8 cellular contexts compared by ENCODE assay signal in the genomic region with DNA sequence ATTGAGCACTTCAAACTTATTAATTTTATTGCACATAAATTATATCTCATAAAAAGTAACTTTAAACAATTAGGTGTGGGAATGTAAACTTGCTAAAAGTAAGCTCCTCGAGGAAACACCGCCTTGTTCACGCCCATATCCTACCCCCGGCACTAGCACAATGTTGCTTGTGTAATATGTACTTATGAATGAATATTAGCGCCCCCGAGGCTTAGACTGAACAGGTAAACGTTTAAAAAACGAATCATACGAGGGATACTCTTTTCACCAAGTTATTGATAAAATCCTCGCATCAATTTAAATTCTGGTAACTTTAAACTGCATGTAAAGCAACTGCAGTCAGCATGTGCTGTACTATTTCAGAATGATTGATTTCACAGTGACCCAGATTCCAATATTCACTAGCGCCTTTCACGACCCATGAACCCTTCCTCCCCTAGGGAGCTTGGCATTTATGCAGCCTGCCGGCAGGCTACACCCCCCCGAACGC. TPM values are rescaled to one million over a fixed set of nuclear protein-coding genes. Genes with fewer than 3 reads are reported as not detected.
A peak's percentile ranks its signal among the peaks of the same experiment; 100 is the strongest.
DNase-seq lines count a peak whose midpoint lies in the region; ATAC-seq, FAIRE-seq and TF ChIP-seq lines count a peak whose summit lies in the region.

No MANE protein-coding gene starts in this region.

- intact Hi-C loops in endothelial cell of umbilical vein (cut with micrococcal nuclease), result loop anchor here (1.0 to 10.0 kb wide), 10 partner anchors 40 to 1834 kb away; no protein-coding TSS in a partner anchor

- H2AFZ ChIP-seq in endothelial cell of umbilical vein (ENCODE audit: low read depth, low read length), result peak overlapping the region; percentile 70

- H3K27me3 ChIP-seq in BJ (ENCODE audit: control insufficient read depth, insufficient read depth, low read length), result no peaks in the 10 kb centered on the region
- H3K27me3 ChIP-seq in endothelial cell of umbilical vein (ENCODE audit: control insufficient read depth in 2 of 2, insufficient read depth in 2 of 2, low read length in 2 of 2), result no peaks in the 10 kb centered on the region

- H3K36me3 Mint-ChIP-seq in nephron progenitor cell (ENCODE audit: low read depth), result peaks cover 32% of the 10 kb centered on the region

- TF ChIP-seq POLR2A in endothelial cell of umbilical vein (IDR thresholded peaks at IDR 0.05; ENCODE audit: low read depth, low read length), result no peak

- H3K4me3 ChIP-seq in BJ (ENCODE audit: low read depth, low read length) (peak overlapping the region; percentile 75), endothelial cell of umbilical vein (replicated peaks in 1 of 3; ENCODE audit: insufficient read depth in 1 of 3, low read depth in 1 of 3, low read length in 3 of 3) (peak overlapping the region; percentile 60 to 100 (median 97))

- dilution Hi-C loops in endothelial cell of umbilical vein (cut with MboI; ENCODE audit: extremely low pct_ligation_motif_present, low sequenced_read_pairs), result no loop called here

- no peaks in the 10 kb centered on the region for H3K9me3 ChIP-seq in endothelial cell of umbilical vein (replicated peaks; ENCODE audit: control insufficient read depth, insufficient read depth, low read length)

- ATAC-seq in GM19025 (IDR thresholded peaks at IDR 0.05; ENCODE audit: low read depth, unreplicated experiment), result peak; percentile 1
- ATAC-seq in HG03354 (IDR thresholded peaks at IDR 0.05; ENCODE audit: poor library complexity, severe bottlenecking, unreplicated experiment), result peak; percentile 15
- ATAC-seq in GM18519 (IDR thresholded peaks at IDR 0.05; ENCODE audit: low FRiP score, unreplicated experiment), result no peak

- H3K9ac ChIP-seq in endothelial cell of umbilical vein (replicated peaks; ENCODE audit: extremely low read depth, insufficient read depth, low read length), result peak overlapping the region; percentile 99

- TF ChIP-seq CTCF in BJ (IDR thresholded peaks at IDR 0.05; ENCODE audit: insufficient read depth, low read depth, low read length), result no peak
- no peak for TF ChIP-seq CTCF in endothelial cell of umbilical vein (IDR thresholded peaks at IDR 0.05; ENCODE audit: extremely low read depth in 1 of 2, insufficient read depth in 1 of 2, low read depth in 1 of 2, low read length in 2 of 2)
- TF ChIP-seq CTCF in nephron progenitor cell (IDR thresholded peaks at IDR 0.05), result no peak

- no peak for DNase-seq in BJ (ENCODE audit: low read depth)
- peak; percentile 40 for DNase-seq in SK-MEL-5 (ENCODE audit: low read depth, low spot score)
- DNase-seq in endothelial cell of umbilical vein (ENCODE audit: low read depth, low spot score), result no peak
- no peak for DNase-seq in nephron progenitor cell
- DNase-seq in NCI-H2081 (lab: John Stamatoyannopoulos, UW), result no peak

- peak overlapping the region; percentile 90 for H3K27ac ChIP-seq in endothelial cell of umbilical vein (ENCODE audit: insufficient read depth, low read depth, low read length)

- H3K36me3 ChIP-seq in BJ (ENCODE audit: control insufficient read depth, insufficient read depth, low read length) (no peaks in the 10 kb centered on the region), endothelial cell of umbilical vein (ENCODE audit: control insufficient read depth in 2 of 2, extremely low read depth in 1 of 2, insufficient read depth in 2 of 2, low read length in 2 of 2) (peaks cover 0 to 5% of the 10 kb centered on the region in 2 experiments)

- H3K4me3 Mint-ChIP-seq in nephron progenitor cell, result peak overlapping the region; percentile 98

- H4K20me1 ChIP-seq in endothelial cell of umbilical vein (replicated peaks; ENCODE audit: control insufficient read depth, extremely low read depth, insufficient read depth, low read length), result no peaks in the 10 kb centered on the region

- FAIRE-seq in endothelial cell of umbilical vein (lab: Jason Lieb, UNC), result peak; percentile 50

- no peaks in the 10 kb centered on the region for H3K27me3 Mint-ChIP-seq in nephron progenitor cell (ENCODE audit: low read depth, poor library complexity)

- no peaks in the 10 kb centered on the region for H3K9me3 Mint-ChIP-seq in nephron progenitor cell

- peak overlapping the region; percentile 96 for H3K27ac Mint-ChIP-seq in nephron progenitor cell

- BruUV-seq in endothelial cell of umbilical vein (replicated peaks; lab: Mats Ljungman, UMichigan), result no TSS peak

- in situ Hi-C loops in SK-MEL-5 (cut with HindIII; ENCODE audit: low pct_unique_long_range_greater_than_20kb, low sequenced_read_pairs), result no loop called here

- H3K4me2 ChIP-seq in endothelial cell of umbilical vein (ENCODE audit: insufficient read depth, low read length), result peak overlapping the region; percentile 97

- POLR2A ChIA-PET in BJ (lab: Charles Lee), result no interaction called here
- POLR2A ChIA-PET in endothelial cell of umbilical vein (lab: Charles Lee), result no interaction called here

- peaks cover 49% of the 10 kb centered on the region for H3K4me1 ChIP-seq in endothelial cell of umbilical vein (ENCODE audit: control insufficient read depth, extremely low read depth, insufficient read depth, low read length)

- H3K4me1 Mint-ChIP-seq in nephron progenitor cell, result peaks cover 31% of the 10 kb centered on the region

- no peaks in the 10 kb centered on the region for H3K9me1 ChIP-seq in endothelial cell of umbilical vein (replicated peaks; ENCODE audit: control insufficient read depth, extremely low read depth, insufficient read depth, low read length)

- CTCF ChIA-PET in BJ (lab: Yijun Ruan, JAX) (interaction anchor here (0.6 kb wide), 1 partner anchor 137 kb away, joined by 3 read pairs; no protein-coding TSS in a partner anchor), endothelial cell of umbilical vein (lab: Charles Lee) (interaction anchor here (0.5 to 1.6 kb wide), 6 partner anchors 37 to 578 kb away, joined by 3 to 11 read pairs (median 4); no protein-coding TSS in a partner anchor)

- H3K79me2 ChIP-seq in endothelial cell of umbilical vein (ENCODE audit: control insufficient read depth, insufficient read depth, low read length), result peaks cover 30% of the 10 kb centered on the region

TF ChIP-seq in endothelial cell of umbilical vein, 7 proteins besides CTCF, POLR2A, EP300 and RAD21:
- TF ChIP-seq POLR2AphosphoS5 (IDR thresholded peaks at IDR 0.05; ENCODE audit: insufficient read depth, low read depth, low read length), result no peak
- TF ChIP-seq JUN (IDR thresholded peaks at IDR 0.05; ENCODE audit: borderline replicate concordance, insufficient read depth, insufficient read length, low read depth), result no peak
- no peak for TF ChIP-seq MYC (IDR thresholded peaks at IDR 0.05; ENCODE audit: low read depth, low read length)
- no peak for TF ChIP-seq GATA2 (IDR thresholded peaks at IDR 0.05; ENCODE audit: insufficient read depth, insufficient read length, low read depth, low read length)
- no peak for TF ChIP-seq EZH2 (IDR thresholded peaks at IDR 0.05; ENCODE audit: borderline replicate concordance, low read depth, low read length, severe bottlenecking)
- TF ChIP-seq, protein P1, sequence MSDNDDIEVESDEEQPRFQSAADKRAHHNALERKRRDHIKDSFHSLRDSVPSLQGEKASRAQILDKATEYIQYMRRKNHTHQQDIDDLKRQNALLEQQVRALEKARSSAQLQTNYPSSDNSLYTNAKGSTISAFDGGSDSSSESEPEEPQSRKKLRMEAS (IDR thresholded peaks at IDR 0.05; ENCODE audit: insufficient read depth, insufficient read length), result no peak
- no peak for TF ChIP-seq FOS (IDR thresholded peaks at IDR 0.05; ENCODE audit: borderline replicate concordance, insufficient read depth, low read length)

RNA-seq across cellular contexts. Expression of a gene that starts 0.6 kb away (rescaled TPM):
- polyA plus RNA-seq in BJ (2011; rRNA removed) (12.9 and 17.4 TPM in 2 replicates), endothelial cell of umbilical vein (10.0 and 12.9 TPM in 2 replicates)
- polyA minus RNA-seq in BJ (2011; rRNA and poly(A)+ RNA removed), result 12.0 and 14.2 TPM in 2 replicates
- 21.9 and 27.5 TPM in 2 replicates for total RNA-seq in SK-MEL-5 (2014; rRNA removed; shearing (Covaris generic))
- polyA plus RNA-seq in SK-MEL-5 (2015; cell fraction: cytosol; rRNA removed), result 14.3 and 17.4 TPM in 2 replicates
- 12.8 and 17.3 TPM in 2 replicates for polyA plus RNA-seq in SK-MEL-5 (2015; cell fraction: nucleus; rRNA removed)
- 30.2 and 35.5 TPM in 2 replicates for total RNA-seq in endothelial cell of umbilical vein
- 11.9 and 12.2 TPM in 2 replicates for polyA plus RNA-seq in endothelial cell of umbilical vein (2011; cell fraction: cytosol; rRNA removed)
- polyA plus RNA-seq in endothelial cell of umbilical vein (2011; cell fraction: nucleus; rRNA removed), result 49.5 and 55.4 TPM in 2 replicates
- polyA plus RNA-seq in endothelial cell of umbilical vein (2012), result 19.8 and 21.1 TPM in 2 replicates
- 16.5 and 26.3 TPM in 2 replicates for polyA minus RNA-seq in endothelial cell of umbilical vein
- 10.0 TPM for polyA minus RNA-seq in endothelial cell of umbilical vein (2011; cell fraction: cytosol; rRNA and poly(A)+ RNA removed)
- 55.8 and 70.9 TPM in 2 replicates for polyA minus RNA-seq in endothelial cell of umbilical vein (2011; cell fraction: nucleus; rRNA and poly(A)+ RNA removed)

RNA-seq across cellular contexts. Expression of a gene that starts 49.8 kb away (rescaled TPM):
- not detected in 2 replicates for polyA plus RNA-seq in BJ (2011; rRNA removed)
- not detected in 2 replicates for polyA minus RNA-seq in BJ (2011; rRNA and poly(A)+ RNA removed)
- 0.32 TPM in 1 of 2 replicates, not detected in the other for total RNA-seq in SK-MEL-5 (2014; rRNA removed; shearing (Covaris generic))
- not detected in 2 replicates for polyA plus RNA-seq in SK-MEL-5 (2015; cell fraction: cytosol; rRNA removed)
- polyA plus RNA-seq in SK-MEL-5 (2015; cell fraction: nucleus; rRNA removed), result not detected in 2 replicates
- total RNA-seq in endothelial cell of umbilical vein, result not detected in 2 replicates
- polyA plus RNA-seq in endothelial cell of umbilical vein, result not detected in 2 replicates
- not detected in 2 replicates for polyA plus RNA-seq in endothelial cell of umbilical vein (2011; cell fraction: cytosol; rRNA removed)
- 0.11 TPM in 1 of 2 replicates, not detected in the other for polyA plus RNA-seq in endothelial cell of umbilical vein (2011; cell fraction: nucleus; rRNA removed)
- polyA plus RNA-seq in endothelial cell of umbilical vein (2012), result 0.29 and 0.52 TPM in 2 replicates
- not detected in 2 replicates for polyA minus RNA-seq in endothelial cell of umbilical vein
- polyA minus RNA-seq in endothelial cell of umbilical vein (2011; cell fraction: cytosol; rRNA and poly(A)+ RNA removed), result not detected
- 0.63 and 1.6 TPM in 2 replicates for polyA minus RNA-seq in endothelial cell of umbilical vein (2011; cell fraction: nucleus; rRNA and poly(A)+ RNA removed)
